ENCODE assay signal across 8 cellular contexts in the genomic region with DNA sequence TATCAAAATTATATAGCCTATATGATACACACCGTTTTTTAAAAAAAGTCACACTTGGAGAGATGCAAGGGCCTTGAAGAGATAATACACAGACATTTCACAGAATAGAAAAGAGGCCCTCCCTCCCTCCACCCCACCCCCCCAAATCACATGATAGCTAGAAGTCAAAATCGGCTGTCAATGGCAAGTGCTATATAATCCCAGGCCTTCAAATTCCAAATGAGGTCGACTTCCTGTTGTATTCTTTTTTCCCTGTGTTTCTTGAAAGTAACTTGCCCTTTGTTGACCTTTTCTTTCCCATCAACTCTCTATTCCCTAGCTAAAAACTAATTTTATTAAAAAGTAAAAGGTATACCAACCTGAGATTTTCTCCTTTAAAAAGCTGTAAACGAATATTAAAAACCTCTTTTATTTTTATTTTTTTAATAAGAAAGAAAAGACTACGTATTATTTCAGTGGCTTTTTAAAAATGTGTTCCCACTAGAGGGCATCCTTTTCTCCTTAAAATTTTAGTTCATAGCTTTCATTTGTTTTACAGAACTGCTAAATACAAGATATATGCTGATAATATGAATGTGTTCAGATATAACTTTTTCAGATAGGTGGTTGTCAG. TPM values are rescaled to one million over a fixed set of nuclear protein-coding genes. Genes with fewer than 3 reads are reported as not detected.
A peak's percentile ranks its signal among the peaks of the same experiment; 100 is the strongest.
DNase-seq lines count a peak whose midpoint lies in the region; ATAC-seq and TF ChIP-seq lines count a peak whose summit lies in the region.

No MANE protein-coding gene starts in this region.

- H3K9me3 ChIP-seq in vagina = no peaks in the 10 kb centered on the region

- H3K27ac Mint-ChIP-seq in brain = peak overlapping the region in 3 of 5 experiments; percentile 44 to 71 (median 59)
- peak overlapping the region in 5 of 6 donors; percentile 47 to 67 (median 61) for H3K27ac Mint-ChIP-seq in naive B cell

- peak; percentile 37 for DNase-seq in EH (ENCODE audit: low read depth)
- peak; percentile 19 for DNase-seq in M059J (ENCODE audit: low read depth)
- no peak for DNase-seq in naive B cell
- DNase-seq in left colon = no peak
- DNase-seq in OCI-M2 (lab: John Stamatoyannopoulos, UW; ENCODE audit: unreplicated experiment) = no peak
- no peak for DNase-seq in vagina (ENCODE audit: extremely low spot score in 2 of 2)
- no peak for DNase-seq in GM19240 (ENCODE audit: insufficient read length, low spot score)

- no peaks in the 10 kb centered on the region for H3K27me3 ChIP-seq in vagina

- H3K36me3 ChIP-seq in vagina = no peaks in the 10 kb centered on the region

- peaks cover 39% of the 10 kb centered on the region for H3K4me1 ChIP-seq in vagina

- H3K4me3 Mint-ChIP-seq in brain (no peak overlapping the region), naive B cell (peak overlapping the region in 2 of 8 donors; percentile 41 to 54)

- H3K36me3 Mint-ChIP-seq in brain (peaks cover 24% of the 10 kb centered on the region), naive B cell (no peaks in the 10 kb centered on the region)

- H3K9me3 Mint-ChIP-seq in brain (peaks cover 0 to 6% (median 5%) of the 10 kb centered on the region in 5 experiments), naive B cell (no peaks in the 10 kb centered on the region)

- TF ChIP-seq POLR2A in vagina (IDR thresholded peaks at IDR 0.05) = no peak

- ATAC-seq in naive B cell (ENCODE audit: low read depth in 2 of 2) (no peak), left colon (no peak)

- H3K4me3 ChIP-seq in vagina = no peak overlapping the region

- peak; percentile 50 to 55 for TF ChIP-seq CTCF in brain (conservative IDR thresholded peaks at IDR 0.05)
- TF ChIP-seq CTCF in vagina (IDR thresholded peaks at IDR 0.05) = no peak

- intact Hi-C loops in left colon (cut with DNase I, micrococcal nuclease) = no loop called here
- intact Hi-C loops in vagina (cut with DNase I) = no loop called here

- H3K4me1 Mint-ChIP-seq in brain (peaks cover 56% of the 10 kb centered on the region), naive B cell (peaks cover 50 to 77% (median 67%) of the 10 kb centered on the region in 3 donors)

- H3K27me3 Mint-ChIP-seq in brain (no peaks in the 10 kb centered on the region), naive B cell (no peaks in the 10 kb centered on the region)

- no peak overlapping the region for H3K27ac ChIP-seq in vagina

RNA-seq across cellular contexts. Expression of a gene that starts 46.6 kb away (rescaled TPM):
- 52.7 and 81.2 TPM in 2 replicates for total RNA-seq in M059J (2014; rRNA removed; shearing (Covaris generic))
- polyA plus RNA-seq in brain (ENCODE audit: insufficient read depth, low read depth, low replicate concordance) (39.9 TPM), naive B cell (ENCODE audit: low read depth in 6 of 6) (10 to 100 TPM; 19.3 to 41.3 (median 25.9) TPM)
- total RNA-seq in left colon (100 to 1,000 TPM in 1 of 2 donors, 10 to 100 TPM in 1; 67.6 to 101 TPM), vagina (29.7 TPM)

Comparison
In these comparisons a context has a peak if more than half of its experiments do, and no peak if none do; other contexts are left out.
1. DNase-seq: peak in EH (single experiment) and M059J (single experiment); none in naive B cell (single experiment), left colon (0 of 2), OCI-M2 (single experiment), vagina (0 of 2) and GM19240 (single experiment).
2. CTCF ChIP-seq: peak in brain (2 of 2); none in vagina (0 of 3).